In genomic region chr15:90886291-90886614, GRCh38 we compare ENCODE assay signal across 9 cellular contexts. TPM values are rescaled to one million over a fixed set of nuclear protein-coding genes. Genes with fewer than 3 reads are reported as not detected.
DNase-seq lines count a peak whose midpoint lies in the region; ATAC-seq and TF ChIP-seq lines count a peak whose summit lies in the region.
"Had no signal": no experiment of that assay in that cellular context is flagged by ENCODE, and none has a peak within 500 bp of the region (broad histone marks: within the 10 kb centered on the region; RNA-seq: fewer than 3 reads in every experiment).

No MANE protein-coding gene starts in this region.

- H3K36me3 ChIP-seq in mesenchymal stem cell (ENCODE audit: control insufficient read depth in 1 of 2, insufficient read depth in 2 of 2, low read depth in 1 of 2, low read length in 2 of 2) = peaks cover 45 to 48% of the 10 kb centered on the region in 2 experiments

- H2AFZ ChIP-seq in mesenchymal stem cell (ENCODE audit: low read depth, low read length) = no peak overlapping the region

- no peaks in the 10 kb centered on the region for H3K9me3 Mint-ChIP-seq in activated naive CD8-positive, alpha-beta T cell treated with anti-CD3 and anti-CD28 coated beads, Interleukin-2, amount 10 ng/mL, durations not matched to agents 7 days and 5 days
- H3K9me3 Mint-ChIP-seq in activated naive CD8-positive, alpha-beta T cell treated with anti-CD3 and anti-CD28 coated beads for 36 hours = no peaks in the 10 kb centered on the region
- no peaks in the 10 kb centered on the region for H3K9me3 Mint-ChIP-seq in activated CD8-positive, alpha-beta T cell treated with anti-CD3 and anti-CD28 coated beads for 36 hours
- H3K9me3 Mint-ChIP-seq in type B pancreatic cell = no peaks in the 10 kb centered on the region

- H4K91ac ChIP-seq in mesenchymal stem cell (ENCODE audit: low read length) = no peak overlapping the region

- H3K14ac ChIP-seq in mesenchymal stem cell (ENCODE audit: low read length in 2 of 2) = no peak overlapping the region

- H3K9ac ChIP-seq in mesenchymal stem cell (ENCODE audit: low read length) = peak overlapping the region; percentile 93

- peaks cover 18% of the 10 kb centered on the region for H3K4me1 Mint-ChIP-seq in activated naive CD8-positive, alpha-beta T cell treated with anti-CD3 and anti-CD28 coated beads, Interleukin-2, amount 10 ng/mL, durations not matched to agents 7 days and 5 days
- peaks cover 8% of the 10 kb centered on the region for H3K4me1 Mint-ChIP-seq in activated naive CD8-positive, alpha-beta T cell treated with anti-CD3 and anti-CD28 coated beads for 36 hours
- peaks cover 7% of the 10 kb centered on the region for H3K4me1 Mint-ChIP-seq in activated CD8-positive, alpha-beta T cell treated with anti-CD3 and anti-CD28 coated beads for 36 hours (ENCODE audit: low read depth)
- peaks cover 6% of the 10 kb centered on the region for H3K4me1 Mint-ChIP-seq in type B pancreatic cell (ENCODE audit: unreplicated experiment)

- H3K27ac Mint-ChIP-seq in activated naive CD8-positive, alpha-beta T cell treated with anti-CD3 and anti-CD28 coated beads, Interleukin-2, amount 10 ng/mL, durations not matched to agents 7 days and 5 days = peak overlapping the region; percentile 81
- no peak overlapping the region for H3K27ac Mint-ChIP-seq in activated naive CD8-positive, alpha-beta T cell treated with anti-CD3 and anti-CD28 coated beads for 36 hours
- H3K27ac Mint-ChIP-seq in activated CD8-positive, alpha-beta T cell treated with anti-CD3 and anti-CD28 coated beads for 36 hours = no peak overlapping the region
- H3K27ac Mint-ChIP-seq in type B pancreatic cell = peak overlapping the region; percentile 60

- H3K79me1 ChIP-seq in mesenchymal stem cell (replicated peaks; ENCODE audit: low read length, poor library complexity, severe bottlenecking) = peaks cover 10% of the 10 kb centered on the region

- peak overlapping the region in 1 of 2 experiments; percentile 7 for H3K4me3 ChIP-seq in mesenchymal stem cell (ENCODE audit: insufficient read depth in 1 of 2, low read depth in 1 of 2, low read length in 2 of 2)

- no peaks in the 10 kb centered on the region for H3K27me3 Mint-ChIP-seq in activated naive CD8-positive, alpha-beta T cell treated with anti-CD3 and anti-CD28 coated beads, Interleukin-2, amount 10 ng/mL, durations not matched to agents 7 days and 5 days
- peaks cover 4% of the 10 kb centered on the region for H3K27me3 Mint-ChIP-seq in activated naive CD8-positive, alpha-beta T cell treated with anti-CD3 and anti-CD28 coated beads for 36 hours
- H3K27me3 Mint-ChIP-seq in activated CD8-positive, alpha-beta T cell treated with anti-CD3 and anti-CD28 coated beads for 36 hours = peaks cover 7% of the 10 kb centered on the region
- no peaks in the 10 kb centered on the region for H3K27me3 Mint-ChIP-seq in type B pancreatic cell

- TF ChIP-seq CTCF in activated CD8-positive, alpha-beta T cell treated with anti-CD3 and anti-CD28 coated beads for 36 hours (IDR thresholded peaks at IDR 0.05) = peak; percentile 39
- peak; percentile 14 for TF ChIP-seq CTCF in type B pancreatic cell (conservative IDR thresholded peaks at IDR 0.05)

- H3K36me3 Mint-ChIP-seq in activated naive CD8-positive, alpha-beta T cell treated with anti-CD3 and anti-CD28 coated beads, Interleukin-2, amount 10 ng/mL, durations not matched to agents 7 days and 5 days = peaks cover 7% of the 10 kb centered on the region
- peaks cover 3% of the 10 kb centered on the region for H3K36me3 Mint-ChIP-seq in activated naive CD8-positive, alpha-beta T cell treated with anti-CD3 and anti-CD28 coated beads for 36 hours
- H3K36me3 Mint-ChIP-seq in activated CD8-positive, alpha-beta T cell treated with anti-CD3 and anti-CD28 coated beads for 36 hours (ENCODE audit: low read depth) = peaks cover 2% of the 10 kb centered on the region
- no peaks in the 10 kb centered on the region for H3K36me3 Mint-ChIP-seq in type B pancreatic cell

- no peak overlapping the region for H3K4me2 ChIP-seq in mesenchymal stem cell (ENCODE audit: low read length, poor library complexity, severe bottlenecking)

- H3K9me3 ChIP-seq in mesenchymal stem cell (ENCODE audit: control insufficient read depth, low read length) = no peaks in the 10 kb centered on the region

- H2BK15ac ChIP-seq in mesenchymal stem cell (ENCODE audit: low read depth, poor library complexity, severe bottlenecking) = no peak overlapping the region

- no peak overlapping the region for H4K8ac ChIP-seq in mesenchymal stem cell (ENCODE audit: low read length)

- intact Hi-C loops in activated CD8-positive, alpha-beta T cell treated with anti-CD3 and anti-CD28 coated beads for 36 hours (cut with micrococcal nuclease) = loop anchor here (2.0 kb wide), 1 partner anchor 237 kb away; no protein-coding TSS in a partner anchor

- peak overlapping the region; percentile 60 for H3K4me3 Mint-ChIP-seq in activated naive CD8-positive, alpha-beta T cell treated with anti-CD3 and anti-CD28 coated beads, Interleukin-2, amount 10 ng/mL, durations not matched to agents 7 days and 5 days
- H3K4me3 Mint-ChIP-seq in activated naive CD8-positive, alpha-beta T cell treated with anti-CD3 and anti-CD28 coated beads for 36 hours = no peak overlapping the region
- H3K4me3 Mint-ChIP-seq in activated CD8-positive, alpha-beta T cell treated with anti-CD3 and anti-CD28 coated beads for 36 hours = no peak overlapping the region
- H3K4me3 Mint-ChIP-seq in type B pancreatic cell = no peak overlapping the region

- H2BK120ac ChIP-seq in mesenchymal stem cell (ENCODE audit: low read depth, low read length) = no peak overlapping the region

- H2BK5ac ChIP-seq in mesenchymal stem cell (ENCODE audit: low read depth, low read length, poor library complexity, severe bottlenecking) = no peak overlapping the region

- no peak overlapping the region for H3K18ac ChIP-seq in mesenchymal stem cell (ENCODE audit: low read depth in 1 of 2, low read length in 2 of 2)

- no peak for ATAC-seq in activated naive CD8-positive, alpha-beta T cell treated with anti-CD3 and anti-CD28 coated beads, Interleukin-2, amount 10 ng/mL, durations not matched to agents 7 days and 5 days (ENCODE audit: low read depth)
- no peak for ATAC-seq in activated CD8-positive, alpha-beta T cell treated with anti-CD3 and anti-CD28 coated beads for 36 hours
- ATAC-seq in HG02571 (IDR thresholded peaks at IDR 0.05; ENCODE audit: unreplicated experiment) (no peak), HG03095 (IDR thresholded peaks at IDR 0.05; ENCODE audit: unreplicated experiment) (no peak)

- no peak for DNase-seq in activated naive CD8-positive, alpha-beta T cell treated with anti-CD3 and anti-CD28 coated beads, Interleukin-2, amount 10 ng/mL, durations not matched to agents 7 days and 5 days
- DNase-seq in activated naive CD8-positive, alpha-beta T cell treated with anti-CD3 and anti-CD28 coated beads for 36 hours = no peak
- DNase-seq in activated CD8-positive, alpha-beta T cell treated with anti-CD3 and anti-CD28 coated beads for 36 hours = no peak
- DNase-seq in mesenchymal stem cell (no peak), type B pancreatic cell (ENCODE audit: extremely low spot score, unreplicated experiment) (no peak), HT-29 (ENCODE audit: low spot score) (no peak)
- DNase-seq: NCI-H2081 treated with DMSO at 0.1 percent for 48 hours had no signal

- no peak overlapping the region for H3K23ac ChIP-seq in mesenchymal stem cell (ENCODE audit: low read length in 2 of 2)

- 69% methylated on average over 3 of the region's 5 CpGs for WGBS in mesenchymal stem cell

- CTCF ChIA-PET in activated CD8-positive, alpha-beta T cell treated with anti-CD3 and anti-CD28 coated beads for 36 hours (lab: Charles Lee) = interaction anchor here (0.6 to 3.9 kb wide), 74 partner anchors 8 to 743 kb away, joined by 3 to 89 read pairs (median 5); partner anchors contain the start of genes BLM, FURIN, HDDC3 and MAN2A2

- POLR2A ChIA-PET in activated naive CD8-positive, alpha-beta T cell treated with anti-CD3 and anti-CD28 coated beads, Interleukin-2, amount 10 ng/mL, durations not matched to agents 7 days and 5 days (lab: Charles Lee) = interaction anchor here (0.6 to 2.4 kb wide), 10 partner anchors 17 to 593 kb away, joined by 3 to 11 read pairs (median 4); partner anchors contain the start of genes BLM and MAN2A2
- POLR2A ChIA-PET in activated CD8-positive, alpha-beta T cell treated with anti-CD3 and anti-CD28 coated beads for 36 hours (lab: Charles Lee) = interaction anchor here (0.9 to 1.7 kb wide), 10 partner anchors 11 to 171 kb away, joined by 3 to 7 read pairs (median 4); partner anchors contain the start of gene MAN2A2

- H2BK12ac ChIP-seq in mesenchymal stem cell (ENCODE audit: low read length in 2 of 2) = no peak overlapping the region

- H3K4ac ChIP-seq in mesenchymal stem cell (ENCODE audit: low read depth in 1 of 2, low read length in 2 of 2) = no peak overlapping the region

- H3K27ac ChIP-seq in mesenchymal stem cell (ENCODE audit: low read length, poor library complexity, severe bottlenecking) = no peak overlapping the region

- H2AK5ac ChIP-seq in mesenchymal stem cell (ENCODE audit: low read length, severe bottlenecking) = no peak overlapping the region

- no peaks in the 10 kb centered on the region for H3K27me3 ChIP-seq in mesenchymal stem cell (ENCODE audit: control insufficient read depth in 1 of 2, insufficient read depth in 1 of 2, low read length in 2 of 2)

- peaks cover 33% of the 10 kb centered on the region for H3K4me1 ChIP-seq in mesenchymal stem cell (ENCODE audit: control insufficient read depth, insufficient read depth, low read depth, low read length)

RNA-seq across cellular contexts. Expression of gene FES, which starts 1.9 kb away (rescaled TPM):
- 1 to 10 TPM; 6.2 to 7.5 TPM for total RNA-seq in activated naive CD8-positive, alpha-beta T cell treated with anti-CD3 and anti-CD28 coated beads, Interleukin-2, amount 10 ng/mL, durations not matched to agents 7 days and 5 days
- total RNA-seq in activated naive CD8-positive, alpha-beta T cell treated with anti-CD3 and anti-CD28 coated beads for 36 hours = 1 to 10 TPM; 2.1 to 2.5 TPM
- total RNA-seq in activated CD8-positive, alpha-beta T cell treated with anti-CD3 and anti-CD28 coated beads for 36 hours = 1 to 10 TPM; 4.1 to 4.6 TPM
- 5.5 TPM for polyA plus RNA-seq in mesenchymal stem cell (2013, experiment 1 of 2)
- polyA plus RNA-seq in mesenchymal stem cell (2013, experiment 2 of 2) = 5.3 TPM
- 3.1 TPM in 2 replicates for total RNA-seq in type B pancreatic cell (ENCODE audit: low replicate concordance)
- total RNA-seq in HT-29 (2014; rRNA removed; shearing (Covaris generic)) = 0.31 and 0.43 TPM in 2 replicates

RNA-seq across cellular contexts. Expression of gene MAN2A2, which starts 16.8 kb away (rescaled TPM):
- 100 to 1,000 TPM; 108 to 111 TPM for total RNA-seq in activated naive CD8-positive, alpha-beta T cell treated with anti-CD3 and anti-CD28 coated beads, Interleukin-2, amount 10 ng/mL, durations not matched to agents 7 days and 5 days
- total RNA-seq in activated naive CD8-positive, alpha-beta T cell treated with anti-CD3 and anti-CD28 coated beads for 36 hours = 10 to 100 TPM; 69.1 to 74.1 TPM
- total RNA-seq in activated CD8-positive, alpha-beta T cell treated with anti-CD3 and anti-CD28 coated beads for 36 hours = 10 to 100 TPM; 85.0 to 87.7 TPM
- 23.9 TPM for polyA plus RNA-seq in mesenchymal stem cell (2013, experiment 1 of 2)
- 23.2 TPM for polyA plus RNA-seq in mesenchymal stem cell (2013, experiment 2 of 2)
- 43.0 and 60.2 TPM in 2 replicates for total RNA-seq in type B pancreatic cell (ENCODE audit: low replicate concordance)
- total RNA-seq in HT-29 (2014; rRNA removed; shearing (Covaris generic)) = 29.8 and 32.7 TPM in 2 replicates

RNA-seq across cellular contexts. Expression of gene FURIN, which starts 17.9 kb away (rescaled TPM):
- 10 to 100 TPM; 62.2 to 63.5 TPM for total RNA-seq in activated naive CD8-positive, alpha-beta T cell treated with anti-CD3 and anti-CD28 coated beads, Interleukin-2, amount 10 ng/mL, durations not matched to agents 7 days and 5 days
- 10 to 100 TPM; 76.9 to 83.7 TPM for total RNA-seq in activated naive CD8-positive, alpha-beta T cell treated with anti-CD3 and anti-CD28 coated beads for 36 hours
- total RNA-seq in activated CD8-positive, alpha-beta T cell treated with anti-CD3 and anti-CD28 coated beads for 36 hours = 100 to 1,000 TPM; 111 to 117 TPM
- polyA plus RNA-seq in mesenchymal stem cell (2013, experiment 1 of 2) = 58.9 TPM
- 58.5 TPM for polyA plus RNA-seq in mesenchymal stem cell (2013, experiment 2 of 2)
- 37.7 and 62.1 TPM in 2 replicates for total RNA-seq in type B pancreatic cell (ENCODE audit: low replicate concordance)
- 54.5 and 63.4 TPM in 2 replicates for total RNA-seq in HT-29 (2014; rRNA removed; shearing (Covaris generic))

RNA-seq across cellular contexts. Expression of gene HDDC3, which starts 46.1 kb away (rescaled TPM):
- 10 to 100 TPM; 28.1 to 29.2 TPM for total RNA-seq in activated naive CD8-positive, alpha-beta T cell treated with anti-CD3 and anti-CD28 coated beads, Interleukin-2, amount 10 ng/mL, durations not matched to agents 7 days and 5 days
- total RNA-seq in activated naive CD8-positive, alpha-beta T cell treated with anti-CD3 and anti-CD28 coated beads for 36 hours = 10 to 100 TPM; 38.4 to 44.3 TPM
- total RNA-seq in activated CD8-positive, alpha-beta T cell treated with anti-CD3 and anti-CD28 coated beads for 36 hours = 10 to 100 TPM; 34.2 to 35.6 TPM
- 7.3 TPM for polyA plus RNA-seq in mesenchymal stem cell (2013, experiment 1 of 2)
- 7.2 TPM for polyA plus RNA-seq in mesenchymal stem cell (2013, experiment 2 of 2)
- total RNA-seq in type B pancreatic cell (ENCODE audit: low replicate concordance) = 16.8 and 18.9 TPM in 2 replicates
- 41.1 and 45.7 TPM in 2 replicates for total RNA-seq in HT-29 (2014; rRNA removed; shearing (Covaris generic))

RNA-seq across cellular contexts. Expression of gene UNC45A, which starts 48.8 kb away (rescaled TPM):
- 10 to 100 TPM; 77.9 to 78.6 TPM for total RNA-seq in activated naive CD8-positive, alpha-beta T cell treated with anti-CD3 and anti-CD28 coated beads, Interleukin-2, amount 10 ng/mL, durations not matched to agents 7 days and 5 days
- 10 to 100 TPM; 62.7 to 65.5 TPM for total RNA-seq in activated naive CD8-positive, alpha-beta T cell treated with anti-CD3 and anti-CD28 coated beads for 36 hours
- total RNA-seq in activated CD8-positive, alpha-beta T cell treated with anti-CD3 and anti-CD28 coated beads for 36 hours = 10 to 100 TPM; 65.0 to 66.8 TPM
- 30.4 TPM for polyA plus RNA-seq in mesenchymal stem cell (2013, experiment 1 of 2)
- polyA plus RNA-seq in mesenchymal stem cell (2013, experiment 2 of 2) = 28.6 TPM
- 78.9 and 80.2 TPM in 2 replicates for total RNA-seq in type B pancreatic cell (ENCODE audit: low replicate concordance)
- 80.6 and 88.0 TPM in 2 replicates for total RNA-seq in HT-29 (2014; rRNA removed; shearing (Covaris generic))

Comparison
In these comparisons a context has a peak if more than half of its experiments do, and no peak if none do; other contexts are left out.
1. H3K27ac Mint-ChIP-seq: peak in activated naive CD8-positive, alpha-beta T cell treated with anti-CD3 and anti-CD28 coated beads, Interleukin-2, amount 10 ng/mL, durations not matched to agents 7 days and 5 days (single experiment) and type B pancreatic cell (single experiment); none in activated naive CD8-positive, alpha-beta T cell treated with anti-CD3 and anti-CD28 coated beads for 36 hours (single experiment) and activated CD8-positive, alpha-beta T cell treated with anti-CD3 and anti-CD28 coated beads for 36 hours (single experiment).